In the genomic region with DNA sequence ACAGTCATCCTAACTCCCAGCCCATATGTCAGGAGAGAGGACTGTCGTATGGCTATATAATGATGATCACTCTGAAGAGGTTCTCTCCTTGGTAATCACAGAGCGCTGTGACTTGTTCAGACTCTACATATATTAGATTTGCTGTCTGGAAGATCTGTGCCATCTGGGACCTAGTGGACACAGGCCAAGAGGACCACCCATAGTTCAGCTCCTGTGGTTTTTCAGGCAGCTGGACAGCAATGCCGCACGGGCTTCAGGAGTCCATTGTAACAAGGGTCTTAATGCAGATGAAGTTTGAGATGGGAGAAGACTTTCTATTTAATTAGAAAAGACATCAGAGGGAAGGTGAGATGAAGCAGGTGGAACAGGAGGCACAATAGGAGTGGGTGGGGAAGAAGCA, we compare ENCODE assay signal across 22 cellular contexts.
"Had no signal": no experiment of that assay in that cellular context is flagged by ENCODE, and none has a peak within 500 bp of the region (broad histone marks: within the 10 kb centered on the region; RNA-seq: fewer than 3 reads in every experiment).

No MANE protein-coding gene starts in this region.

- H3K4me1 ChIP-seq: breast epithelium, colonic mucosa had no signal

- H3K9me3 ChIP-seq: breast epithelium, colonic mucosa had no signal

- H3K27me3 ChIP-seq: breast epithelium, colonic mucosa had no signal

- H3K4me3 ChIP-seq: breast epithelium, colonic mucosa had no signal

- H3K36me3 ChIP-seq: breast epithelium, colonic mucosa had no signal

- DNase-seq: activated B cell treated with CpG ODN at 0.5 μM for 24 hours; activated CD4-positive, alpha-beta T cell treated with anti-CD3 and anti-CD28 coated beads for 1 hour; activated CD4-positive, alpha-beta T cell treated with anti-CD3 and anti-CD28 coated beads, Interleukin-2, amount 10 ng/mL, durations not matched to agents 24 days and 14 days; activated CD4-positive, alpha-beta T cell treated with anti-CD3 and anti-CD28 coated beads, Interleukin-2, amount 50 U/mL, for 48 hours; activated CD8-positive, alpha-beta memory T cell treated with anti-CD3 and anti-CD28 coated beads, Interleukin-2, amount 10 ng/mL, durations not matched to agents 7 days and 5 days; activated effector memory CD4-positive, alpha-beta T cell treated with Interleukin-2 at 50 U/mL for 16 hours; activated naive CD4-positive, alpha-beta T cell; activated T-cell treated with anti-CD3 and anti-CD28 coated beads, Interleukin-2, amount 50 U/mL, for 24 hours; aorta; caudate nucleus; colonic mucosa; Karpas-422; NCI-H1417; NCI-H1930; NCI-H2107; NCI-H2171 treated with DMSO at 0.1 percent for 48 hours; NCI-H510A treated with DMSO at 0.1 percent for 48 hours; NCI-H774; SHP77 treated with DMSO at 0.1 percent for 48 hours; T-helper 17 cell; T1000 had no signal

- H3K27ac ChIP-seq: breast epithelium, colonic mucosa had no signal
